In the genomic region with DNA sequence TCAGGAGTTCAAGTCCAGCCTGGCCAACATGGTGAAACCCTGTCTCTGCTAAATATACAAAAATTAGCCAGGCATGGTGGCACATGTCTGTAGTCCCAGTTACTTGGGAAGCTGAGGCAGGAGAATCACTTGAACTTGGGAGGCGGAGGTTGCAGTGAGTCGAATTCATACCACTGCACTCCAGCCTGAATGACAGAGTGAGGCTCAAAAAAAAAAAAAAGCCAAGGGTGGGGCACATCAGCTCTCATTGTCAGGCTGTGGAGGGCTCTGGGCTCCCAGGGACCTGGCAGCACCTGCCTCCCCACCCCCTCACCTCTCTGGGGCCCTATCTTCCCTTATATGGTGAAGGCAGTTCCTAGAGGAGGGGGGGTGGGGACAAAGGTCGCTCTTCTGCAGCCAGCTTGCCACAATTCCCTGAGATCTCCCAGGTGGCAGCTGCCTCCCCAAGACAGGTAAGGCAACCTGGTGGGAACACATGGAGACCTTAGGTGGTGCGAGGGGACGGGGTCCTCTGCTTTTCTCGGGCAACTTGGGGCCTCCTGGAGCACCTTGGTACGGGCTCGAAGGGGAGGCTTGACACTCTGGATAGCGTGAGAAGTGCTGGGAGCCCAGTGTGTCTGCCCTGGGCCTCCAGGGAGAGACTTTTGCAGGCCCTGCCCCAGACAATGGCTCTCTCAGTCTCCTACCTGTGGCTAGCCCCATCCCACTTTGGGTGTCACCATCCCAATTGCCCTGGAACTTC, we compare ENCODE assay signal across 16 cellular contexts. TPM values are rescaled to one million over a fixed set of nuclear protein-coding genes. Genes with fewer than 3 reads are reported as not detected.
A peak's percentile ranks its signal among the peaks of the same experiment; 100 is the strongest.
DNase-seq lines count a peak whose midpoint lies in the region; ATAC-seq, FAIRE-seq and TF ChIP-seq lines count a peak whose summit lies in the region.
"Had no signal": no experiment of that assay in that cellular context is flagged by ENCODE, and none has a peak within 500 bp of the region (broad histone marks: within the 10 kb centered on the region; RNA-seq: fewer than 3 reads in every experiment).

A gene (plus strand): TSS at position 407 of the 742 bp plus-strand sequence. CDS start 4,656 bp downstream, outside the sequence.

- no peak for FAIRE-seq in pancreas (lab: Jason Lieb, UNC)
- FAIRE-seq: bronchial epithelial cell had no signal

- no peak for TF ChIP-seq CTCF in hepatocyte (IDR thresholded peaks at IDR 0.05; ENCODE audit: poor library complexity)
- TF ChIP-seq CTCF in pancreas (IDR thresholded peaks at IDR 0.05), result no peak
- no peak for TF ChIP-seq CTCF in suprapubic skin (IDR thresholded peaks at IDR 0.05)

- TF ChIP-seq EP300 in suprapubic skin (IDR thresholded peaks at IDR 0.05), result no peak

- H3K36me3 ChIP-seq in H7 (replicated peaks; ENCODE audit: control insufficient read depth, insufficient read depth, low read length) (no peaks in the 10 kb centered on the region), hepatocyte (replicated peaks; ENCODE audit: insufficient read depth, low read depth) (no peaks in the 10 kb centered on the region), pancreas (no peaks in the 10 kb centered on the region), suprapubic skin (no peaks in the 10 kb centered on the region)
- H3K36me3 ChIP-seq: BE2C had no signal

- H3K79me2 ChIP-seq in hepatocyte, result peaks cover 33% of the 10 kb centered on the region

- H3K4me2 ChIP-seq in hepatocyte, result peak within 1 kb of the TSS; percentile 82

- peak within 1 kb of the TSS; percentile 93 for H3K27ac ChIP-seq in hepatocyte
- H3K27ac ChIP-seq in pancreas, result peak within 1 kb of the TSS in 3 of 4 donors; percentile 20 to 53 (median 52)
- no peak within 1 kb of the TSS for H3K27ac ChIP-seq in suprapubic skin
- H3K27ac ChIP-seq: foreskin keratinocyte had no signal

- intact Hi-C loops in pancreas (cut with DNase I), result loop anchor here in 1 of 3 donors (10.0 kb wide), 1 partner anchor 46 kb away; no protein-coding TSS in a partner anchor
- intact Hi-C loops in left ventricle myocardium superior (cut with micrococcal nuclease), result loop anchor here (10.0 kb wide), 1 partner anchor 46 kb away; no protein-coding TSS in a partner anchor

- no peak within 1 kb of the TSS for H2AFZ ChIP-seq in hepatocyte

- WGBS in hepatocyte (ENCODE audit: low lambda C conversion rate, missing lambda C conversion rate), result 57% methylated on average over 9 of the region's 9 CpGs
- 29 to 32% methylated on average over 9 of the region's 9 CpGs for WGBS in pancreas, 2 donors
- WGBS in suprapubic skin, result 74% methylated on average over 3 of the region's 9 CpGs

- DNase-seq in H7, result peak; percentile 84
- DNase-seq in NCI-H187 treated with DMSO at 0.1 percent for 48 hours (lab: John Stamatoyannopoulos, UW), result peak; percentile 47
- DNase-seq in hepatocyte (ENCODE audit: low spot score), result peak; percentile 92
- peak in 5 of 6 donors; percentile 60 to 91 (median 76) for DNase-seq in pancreas
- no peak for DNase-seq in effector CD4-positive, alpha-beta T cell
- DNase-seq in left ventricle myocardium superior, result no peak
- DNase-seq in suprapubic skin (ENCODE audit: low spot score in 2 of 2), result no peak
- DNase-seq in COR-L47 (lab: John Stamatoyannopoulos, UW), result no peak
- DNase-seq: BE2C; DND-41; foreskin keratinocyte; NCI-H82; stimulated activated CD4-positive, alpha-beta T cell treated with anti-CD3 and anti-CD28 coated beads, Interleukin-12 subunit alpha, Interleukin-12 subunit beta, amount 100 ng/mL, for 4 hours had no signal

- H4K20me1 ChIP-seq in hepatocyte (ENCODE audit: insufficient read depth, poor library complexity, severe bottlenecking), result peaks cover 9% of the 10 kb centered on the region

- peak; percentile 95 to 99 (median 96) for ATAC-seq in pancreas
- ATAC-seq in left ventricle myocardium superior, result no peak
- ATAC-seq: activated naive CD4-positive, alpha-beta T cell treated with anti-CD3 and anti-CD28 coated beads, Interleukin-2, amount 50 U/mL, for 72 hours; foreskin keratinocyte had no signal

- no peak for TF ChIP-seq POLR2A in suprapubic skin (IDR thresholded peaks at IDR 0.05)

- peaks cover 12% of the 10 kb centered on the region for H3K4me1 ChIP-seq in hepatocyte (ENCODE audit: insufficient read depth)
- H3K4me1 ChIP-seq in pancreas, result no peaks in the 10 kb centered on the region
- H3K4me1 ChIP-seq in suprapubic skin, result no peaks in the 10 kb centered on the region
- H3K4me1 ChIP-seq: BE2C, foreskin keratinocyte had no signal

- H3K9me3 ChIP-seq in hepatocyte (ENCODE audit: low read depth), result no peaks in the 10 kb centered on the region
- no peaks in the 10 kb centered on the region for H3K9me3 ChIP-seq in pancreas
- H3K9me3 ChIP-seq in suprapubic skin, result no peaks in the 10 kb centered on the region
- H3K9me3 ChIP-seq: BE2C had no signal

- H3K4me3 ChIP-seq in H7 (ENCODE audit: insufficient read depth, low read depth, low read length), result no peak within 1 kb of the TSS
- H3K4me3 ChIP-seq in hepatocyte, result peak within 1 kb of the TSS; percentile 37
- peak within 1 kb of the TSS in 2 of 4 donors; percentile 12 to 39 for H3K4me3 ChIP-seq in pancreas
- no peak within 1 kb of the TSS for H3K4me3 ChIP-seq in suprapubic skin

- H3K27me3 ChIP-seq in H7 (ENCODE audit: control insufficient read depth, insufficient read depth, low read length), result no peaks in the 10 kb centered on the region
- no peaks in the 10 kb centered on the region for H3K27me3 ChIP-seq in hepatocyte
- H3K27me3 ChIP-seq in pancreas, result no peaks in the 10 kb centered on the region
- H3K27me3 ChIP-seq in suprapubic skin, result no peaks in the 10 kb centered on the region
- H3K27me3 ChIP-seq: BE2C, foreskin keratinocyte had no signal

- no peaks in the 10 kb centered on the region for H3K9me2 ChIP-seq in hepatocyte (replicated peaks; ENCODE audit: insufficient read depth)

RNA-seq across cellular contexts. Expression of the gene that starts here (rescaled TPM):
- 0.07 and 3.0 TPM in 2 replicates for total RNA-seq in H7 (2014; rRNA removed; shearing (Covaris generic))
- total RNA-seq in hepatocyte, result 218 and 261 TPM in 2 replicates
- 151 and 160 TPM in 2 replicates for polyA plus RNA-seq in hepatocyte
- total RNA-seq in pancreas, result 10 to 100 TPM; 10.7 to 27.9 (median 17.6) TPM
- polyA plus RNA-seq in pancreas, result 10 to 100 TPM; 10.1 to 12.6 TPM
- total RNA-seq in left ventricle myocardium superior, result not detected
- total RNA-seq in suprapubic skin, result 1 to 10 TPM in 2 of 4 donors, under 1 TPM in 2; 0.21 to 3.3 (median 1.1) TPM
- total RNA-seq: activated naive CD4-positive, alpha-beta T cell treated with anti-CD3 and anti-CD28 coated beads, Interleukin-2, amount 50 U/mL, for 72 hours; bronchial epithelial cell; foreskin keratinocyte; temporal lobe had no signal

Comparison
In these comparisons a context has a peak if more than half of its experiments do, and no peak if none do; other contexts are left out.
1. RNA of the gene that starts here (polyA plus RNA-seq): 151 to 160 TPM in hepatocyte; 10.1 to 12.6 TPM in pancreas; every median in the first group is over 10 times any median in the second.
2. DNase-seq: peak in H7 (single experiment), NCI-H187 treated with DMSO at 0.1 percent for 48 hours (single experiment), hepatocyte (single experiment) and pancreas (5 of 6); none in effector CD4-positive, alpha-beta T cell (single experiment), left ventricle myocardium superior (single experiment), suprapubic skin (0 of 2) and COR-L47 (single experiment).